Comparison of ENCODE assay signal across 8 cellular contexts in the genomic region with DNA sequence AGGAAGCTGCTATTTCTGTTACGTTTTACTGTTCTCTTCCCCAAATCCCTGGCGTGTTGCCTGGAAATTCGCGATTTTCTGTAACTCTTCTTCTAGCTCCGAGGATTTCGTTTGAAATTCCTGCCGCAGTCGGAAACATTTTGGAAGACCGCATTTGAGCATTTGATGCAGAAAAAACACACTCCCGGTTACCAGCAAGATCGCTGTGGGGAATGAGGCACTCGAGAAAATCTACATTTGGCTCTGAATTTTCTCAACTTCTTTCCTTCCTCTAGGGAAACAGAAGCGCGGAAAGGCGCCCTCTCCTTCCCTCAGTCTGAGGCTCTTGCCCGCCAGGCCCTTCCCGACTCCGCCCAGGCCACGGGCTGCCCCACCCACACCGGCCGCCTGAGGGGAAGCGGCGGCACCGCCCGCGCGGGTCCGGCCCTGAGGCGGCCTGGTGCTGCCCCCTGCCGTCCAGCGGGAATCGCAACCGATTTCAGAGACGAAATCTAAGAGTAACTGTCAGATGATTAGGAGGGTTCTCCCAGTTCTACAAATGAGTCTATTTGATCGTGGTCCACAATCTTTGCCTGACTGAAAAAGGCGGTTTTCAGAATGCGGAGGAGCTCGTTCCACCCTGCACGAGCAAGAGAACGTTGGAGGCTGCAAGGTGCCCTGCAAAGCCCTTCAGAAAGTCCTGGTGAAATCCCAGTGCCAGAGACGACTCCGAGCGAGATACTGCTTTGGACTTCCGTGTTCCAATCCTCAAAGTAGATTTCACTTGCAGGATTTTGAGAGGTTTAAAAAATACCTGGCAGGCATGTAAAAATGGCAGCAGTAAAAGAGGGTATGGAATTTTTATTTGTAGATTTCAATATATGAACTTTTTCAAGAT. TPM values are rescaled to one million over a fixed set of nuclear protein-coding genes. Genes with fewer than 3 reads are reported as not detected.
DNase-seq lines count a peak whose midpoint lies in the region; ATAC-seq and TF ChIP-seq lines count a peak whose summit lies in the region.

No MANE protein-coding gene starts in this region.

- peak; percentile 66 for DNase-seq in KG1 (lab: John Stamatoyannopoulos, UW)
- DNase-seq in RWPE2 (ENCODE audit: low spot score) = peak; percentile 89
- DNase-seq in activated effector memory CD4-positive, alpha-beta T cell treated with Interleukin-2 at 50 U/mL for 16 hours = peak; percentile 77
- peak; percentile 84 for DNase-seq in fibroblast of the aortic adventitia (ENCODE audit: low read depth)
- peak; percentile 98 for DNase-seq in nephron progenitor cell
- DNase-seq in stimulated activated naive CD8-positive, alpha-beta T cell treated with anti-CD3 and anti-CD28 coated beads, Interleukin-15, Interleukin-2, amounts not matched to agents 100 U/mL and 50 U/mL, for 24 hours = peak; percentile 96

- H3K27ac ChIP-seq in DOHH2 (ENCODE audit: low read depth, low read length) = no peak overlapping the region
- H3K27ac ChIP-seq in RWPE2 (ENCODE audit: poor library complexity, severe bottlenecking) = no peak overlapping the region

- peak overlapping the region; percentile 71 for H3K4me2 ChIP-seq in DOHH2 (ENCODE audit: low read length)

- H3K4me3 ChIP-seq in DOHH2 (ENCODE audit: low read length) (peak overlapping the region; percentile 65), RWPE2 (ENCODE audit: severe bottlenecking) (peak overlapping the region; percentile 24), fibroblast of the aortic adventitia (ENCODE audit: low read depth, low read length) (peak overlapping the region; percentile 74)

- peaks cover 24% of the 10 kb centered on the region for H3K27me3 ChIP-seq in DOHH2 (ENCODE audit: control insufficient read depth, low read length)
- peaks cover 13% of the 10 kb centered on the region for H3K27me3 ChIP-seq in RWPE2 (ENCODE audit: insufficient read depth, poor library complexity, severe bottlenecking)

- ATAC-seq in GM21737 (IDR thresholded peaks at IDR 0.05; ENCODE audit: unreplicated experiment) (peak; percentile 100), RWPE2 (ENCODE audit: low read depth) (peak; percentile 100)
- peak; percentile 100 for ATAC-seq in stimulated activated naive CD8-positive, alpha-beta T cell treated with anti-CD3 and anti-CD28 coated beads, Interleukin-15, Interleukin-2, amounts not matched to agents 100 U/mL and 50 U/mL, for 24 hours

- no peaks in the 10 kb centered on the region for H3K79me2 ChIP-seq in DOHH2 (ENCODE audit: control insufficient read depth, low read length)

- H3K27me3 Mint-ChIP-seq in nephron progenitor cell (ENCODE audit: low read depth, poor library complexity) = peaks cover 46% of the 10 kb centered on the region

- H3K9me3 ChIP-seq in DOHH2 (ENCODE audit: control insufficient read depth, insufficient read depth, low read length) (no peaks in the 10 kb centered on the region), RWPE2 (ENCODE audit: severe bottlenecking) (no peaks in the 10 kb centered on the region)

- H3K36me3 ChIP-seq in DOHH2 (ENCODE audit: control insufficient read depth, low read length) (no peaks in the 10 kb centered on the region), RWPE2 (ENCODE audit: low read depth) (no peaks in the 10 kb centered on the region)

- no peaks in the 10 kb centered on the region for H3K9me2 ChIP-seq in DOHH2 (replicated peaks; ENCODE audit: control insufficient read depth, low read length)

- no peaks in the 10 kb centered on the region for H3K9me3 Mint-ChIP-seq in nephron progenitor cell

- peak overlapping the region; percentile 87 for H3K4me3 Mint-ChIP-seq in nephron progenitor cell

- H3K4me1 ChIP-seq in DOHH2 (ENCODE audit: control insufficient read depth, low read length) = peaks cover 5% of the 10 kb centered on the region
- H3K4me1 ChIP-seq in RWPE2 (ENCODE audit: insufficient read depth, poor library complexity, severe bottlenecking) = no peaks in the 10 kb centered on the region

- no peaks in the 10 kb centered on the region for H3K36me3 Mint-ChIP-seq in nephron progenitor cell (ENCODE audit: low read depth)

- peak; percentile 90 for TF ChIP-seq CTCF in DOHH2 (IDR thresholded peaks at IDR 0.05; ENCODE audit: low read depth, low read length, poor library complexity, severe bottlenecking)
- peak; percentile 97 for TF ChIP-seq CTCF in RWPE2 (IDR thresholded peaks at IDR 0.05; ENCODE audit: poor library complexity, severe bottlenecking)
- TF ChIP-seq CTCF in fibroblast of the aortic adventitia (IDR thresholded peaks at IDR 0.05; ENCODE audit: insufficient read depth, low read length) = peak; percentile 73
- peak; percentile 95 for TF ChIP-seq CTCF in nephron progenitor cell (IDR thresholded peaks at IDR 0.05)

- H3F3A ChIP-seq in DOHH2 (ENCODE audit: control insufficient read depth, insufficient read depth) = no peaks in the 10 kb centered on the region

- no peaks in the 10 kb centered on the region for H4K20me1 ChIP-seq in DOHH2 (ENCODE audit: control insufficient read depth, insufficient read depth, low read depth, low read length)

- peak overlapping the region; percentile 50 for H3K27ac Mint-ChIP-seq in nephron progenitor cell

- H3K4me1 Mint-ChIP-seq in nephron progenitor cell = peaks cover 11% of the 10 kb centered on the region

RNA-seq across cellular contexts. Expression of a gene that starts 18.4 kb away (rescaled TPM):
- total RNA-seq in fibroblast of the aortic adventitia (ENCODE audit: low replicate concordance) = 8.6 and 26.8 TPM in 2 replicates

Comparison
In these comparisons a context has a peak if more than half of its experiments do, and no peak if none do; other contexts are left out.
1. H3K4me3 ChIP-seq: peak in every context shown above with its lines; median percentile 74 in fibroblast of the aortic adventitia; 65 in DOHH2; 24 in RWPE2.